ENCODE assay signal across 8 cellular contexts in genomic region chr6:12844284-12845223, GRCh38.
DNase-seq lines count a peak whose midpoint lies in the region; ATAC-seq, FAIRE-seq and TF ChIP-seq lines count a peak whose summit lies in the region.

No MANE protein-coding gene starts in this region.

- no peaks in the 10 kb centered on the region for H3K9me1 ChIP-seq in endothelial cell of umbilical vein (replicated peaks; ENCODE audit: control insufficient read depth, extremely low read depth, insufficient read depth, low read length)

- dilution Hi-C loops in endothelial cell of umbilical vein (cut with MboI; ENCODE audit: extremely low pct_ligation_motif_present, low sequenced_read_pairs): no loop called here

- WGBS in smooth muscle cell (ENCODE audit: low lambda C conversion rate): 83% methylated on average over 11 of the region's 11 CpGs

- peaks cover 0 to 3% of the 10 kb centered on the region in 2 experiments for H3K27me3 ChIP-seq in endothelial cell of umbilical vein (ENCODE audit: control insufficient read depth in 2 of 2, insufficient read depth in 2 of 2, low read length in 2 of 2)
- no peaks in the 10 kb centered on the region for H3K27me3 ChIP-seq in smooth muscle cell (ENCODE audit: low read depth)

- no peak overlapping the region for H2AFZ ChIP-seq in endothelial cell of umbilical vein (ENCODE audit: low read depth, low read length)
- no peak overlapping the region for H2AFZ ChIP-seq in smooth muscle cell (ENCODE audit: low read depth)

- H4K20me1 ChIP-seq in endothelial cell of umbilical vein (replicated peaks; ENCODE audit: control insufficient read depth, extremely low read depth, insufficient read depth, low read length) (no peaks in the 10 kb centered on the region), smooth muscle cell (ENCODE audit: low read depth) (no peaks in the 10 kb centered on the region)

- H3F3A ChIP-seq in smooth muscle cell (ENCODE audit: low read depth): no peaks in the 10 kb centered on the region

- no peaks in the 10 kb centered on the region for H3K36me3 ChIP-seq in endothelial cell of umbilical vein (ENCODE audit: control insufficient read depth in 2 of 2, extremely low read depth in 1 of 2, insufficient read depth in 2 of 2, low read length in 2 of 2)
- H3K36me3 ChIP-seq in smooth muscle cell (ENCODE audit: low read depth): no peaks in the 10 kb centered on the region

- CTCF ChIA-PET in endothelial cell of umbilical vein (lab: Charles Lee): interaction anchor here (1.1 to 1.5 kb wide), 3 partner anchors 12 to 207 kb away, joined by 3 to 5 read pairs (median 4); no protein-coding TSS in a partner anchor

- no TSS peak for BruUV-seq in endothelial cell of umbilical vein (replicated peaks; lab: Mats Ljungman, UMichigan)

- DNase-seq in GM12865 (ENCODE audit: low read depth) (peak; percentile 45), NOMO-1 treated with DMSO at 0.1 percent for 48 hours (lab: John Stamatoyannopoulos, UW; ENCODE audit: unreplicated experiment) (peak; percentile 11), endothelial cell of umbilical vein (ENCODE audit: low read depth, low spot score) (peak; percentile 23), smooth muscle cell (lab: John Stamatoyannopoulos, UW; ENCODE audit: unreplicated experiment) (no peak)
- no peak for DNase-seq in activated CD4-positive, alpha-beta T cell treated with anti-CD3 and anti-CD28 coated beads for 48 hours

- POLR2A ChIA-PET in endothelial cell of umbilical vein (lab: Charles Lee): no interaction called here

- TF ChIP-seq CTCF in GM12865 (IDR thresholded peaks at IDR 0.05; ENCODE audit: insufficient read depth, low read depth, low read length, missing control alignments) (peak; percentile 63), endothelial cell of umbilical vein (IDR thresholded peaks at IDR 0.05; ENCODE audit: extremely low read depth in 1 of 2, insufficient read depth in 1 of 2, low read depth in 1 of 2, low read length in 2 of 2) (peak; percentile 47 to 55), smooth muscle cell (IDR thresholded peaks at IDR 0.05; ENCODE audit: borderline replicate concordance, insufficient read depth, poor library complexity, severe bottlenecking) (peak; percentile 69)

- no peak for TF ChIP-seq POLR2A in endothelial cell of umbilical vein (IDR thresholded peaks at IDR 0.05; ENCODE audit: low read depth, low read length)

- no peaks in the 10 kb centered on the region for H3K79me2 ChIP-seq in endothelial cell of umbilical vein (ENCODE audit: control insufficient read depth, insufficient read depth, low read length)
- H3K79me2 ChIP-seq in smooth muscle cell (ENCODE audit: low read depth): no peaks in the 10 kb centered on the region

- H3K9me3 ChIP-seq in endothelial cell of umbilical vein (replicated peaks; ENCODE audit: control insufficient read depth, insufficient read depth, low read length) (no peaks in the 10 kb centered on the region), smooth muscle cell (replicated peaks; ENCODE audit: low read depth) (no peaks in the 10 kb centered on the region)

- intact Hi-C loops in endothelial cell of umbilical vein (cut with micrococcal nuclease): loop anchor here (1.0 kb wide), 1 partner anchor 206 kb away; no protein-coding TSS in a partner anchor

- H3K4me3 ChIP-seq in GM12865 (ENCODE audit: low read depth, low read length) (no peak overlapping the region), endothelial cell of umbilical vein (replicated peaks in 1 of 3; ENCODE audit: insufficient read depth in 1 of 3, low read depth in 1 of 3, low read length in 3 of 3) (no peak overlapping the region), smooth muscle cell (no peak overlapping the region)

- FAIRE-seq in A204.1 (lab: Jason Lieb, UNC) (peak; percentile 48), endothelial cell of umbilical vein (lab: Jason Lieb, UNC) (peak; percentile 67)

- H3K27ac ChIP-seq in endothelial cell of umbilical vein (ENCODE audit: insufficient read depth, low read depth, low read length) (no peak overlapping the region), smooth muscle cell (ENCODE audit: low read depth) (no peak overlapping the region)

- H3K9ac ChIP-seq in endothelial cell of umbilical vein (replicated peaks; ENCODE audit: extremely low read depth, insufficient read depth, low read length): no peak overlapping the region
- no peak overlapping the region for H3K9ac ChIP-seq in smooth muscle cell (ENCODE audit: low read depth)

- no peaks in the 10 kb centered on the region for H3K4me1 ChIP-seq in endothelial cell of umbilical vein (ENCODE audit: control insufficient read depth, extremely low read depth, insufficient read depth, low read length)
- H3K4me1 ChIP-seq in smooth muscle cell (ENCODE audit: low read depth): no peaks in the 10 kb centered on the region

- no peak for ATAC-seq in HG03097 (IDR thresholded peaks at IDR 0.05; ENCODE audit: low FRiP score, unreplicated experiment)
- ATAC-seq in GM19324 (IDR thresholded peaks at IDR 0.05; ENCODE audit: low FRiP score, unreplicated experiment): no peak

- H3K4me2 ChIP-seq in endothelial cell of umbilical vein (ENCODE audit: insufficient read depth, low read length): no peak overlapping the region
- H3K4me2 ChIP-seq in smooth muscle cell: no peak overlapping the region

TF ChIP-seq in endothelial cell of umbilical vein, 7 proteins besides CTCF, POLR2A, EP300 and RAD21:
- TF ChIP-seq POLR2AphosphoS5 (IDR thresholded peaks at IDR 0.05; ENCODE audit: insufficient read depth, low read depth, low read length) (no peak), MYC (IDR thresholded peaks at IDR 0.05; ENCODE audit: low read depth, low read length) (no peak), FOS (IDR thresholded peaks at IDR 0.05; ENCODE audit: borderline replicate concordance, insufficient read depth, low read length) (no peak), EZH2 (IDR thresholded peaks at IDR 0.05; ENCODE audit: borderline replicate concordance, low read depth, low read length, severe bottlenecking) (no peak), JUN (IDR thresholded peaks at IDR 0.05; ENCODE audit: borderline replicate concordance, insufficient read depth, insufficient read length, low read depth) (no peak), GATA2 (IDR thresholded peaks at IDR 0.05; ENCODE audit: insufficient read depth, insufficient read length, low read depth, low read length) (no peak), MAX (IDR thresholded peaks at IDR 0.05; ENCODE audit: insufficient read depth, insufficient read length) (no peak)

Comparison
In these comparisons a context has a peak if more than half of its experiments do, and no peak if none do; other contexts are left out.
1. DNase-seq: peak in GM12865 (single experiment), NOMO-1 treated with DMSO at 0.1 percent for 48 hours (single experiment) and endothelial cell of umbilical vein (single experiment); none in smooth muscle cell (single experiment) and activated CD4-positive, alpha-beta T cell treated with anti-CD3 and anti-CD28 coated beads for 48 hours (single experiment).
2. Peak in every context shown above with its lines, with median percentiles within 50 percentile points of each other: CTCF ChIP-seq.